In the genomic region with DNA sequence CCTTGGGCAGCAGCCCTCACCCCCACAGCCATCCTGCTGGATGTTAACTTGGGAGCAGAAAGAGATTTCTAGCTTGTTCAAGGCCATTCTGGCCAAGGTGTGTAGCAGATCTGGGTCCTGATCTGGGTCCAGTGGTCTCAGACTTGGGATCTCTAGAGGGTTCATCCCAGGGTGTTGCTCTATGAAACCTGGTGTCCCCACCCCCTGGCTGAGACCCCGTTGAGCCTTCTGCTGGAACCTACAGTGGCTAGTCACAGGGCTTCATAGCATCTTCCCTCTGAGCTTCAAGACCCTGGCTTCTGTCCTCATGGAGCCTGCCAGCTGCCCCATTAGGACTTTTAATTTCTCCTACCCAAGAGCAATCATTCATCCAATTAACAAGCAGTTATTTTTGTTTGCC, we compare ENCODE assay signal across 24 cellular contexts.
"Had no signal": no experiment of that assay in that cellular context is flagged by ENCODE, and none has a peak within 500 bp of the region (broad histone marks: within the 10 kb centered on the region; RNA-seq: fewer than 3 reads in every experiment).

No MANE protein-coding gene starts in this region.

- H3K4me1 ChIP-seq: parathyroid adenoma, psoas muscle, right lobe of liver, stomach, thyroid gland, upper lobe of left lung, vagina had no signal

- H3K36me3 ChIP-seq: neural progenitor cell, ovary, right lobe of liver, sigmoid colon, stomach, thoracic aorta, thyroid gland, tibial nerve, upper lobe of left lung, vagina had no signal

- H3K9me3 ChIP-seq: ovary, psoas muscle, right lobe of liver, sigmoid colon, stomach, thoracic aorta, thyroid gland, tibial nerve, upper lobe of left lung, vagina had no signal

- ATAC-seq: right cardiac atrium; right lobe of liver; stimulated activated effector memory CD8-positive, alpha-beta T cell treated with anti-CD3 and anti-CD28 coated beads, Interleukin-12 subunit alpha, Interleukin-12 subunit beta, amount 100 ng/mL, for 72 hours; stimulated activated naive B cell treated with anti-CD40 and anti-IgM and Interleukin-4, amounts not matched to agents 10 μg/mL and 1 μg/mL and 100 μg/mL, for 72 hours had no signal

- DNase-seq: occipital lobe; ovary; posterior cingulate gyrus; psoas muscle; right cardiac atrium; sigmoid colon; small intestine; stimulated activated CD4-positive, alpha-beta T cell treated with anti-CD3 and anti-CD28 coated beads, Interleukin-15, amount 100 ng/mL, for 24 hours; stimulated activated CD4-positive, alpha-beta T cell treated with anti-CD3 and anti-CD28 coated beads, Interleukin-2, amount 100 ng/mL, for 24 hours; stimulated activated CD4-positive, alpha-beta T cell treated with anti-CD3 and anti-CD28 coated beads, Interleukin-2, amount 100 ng/mL, for 48 hours; stimulated activated CD4-positive, alpha-beta T cell treated with anti-CD3 and anti-CD28 coated beads, Interleukin-4, amount 100 ng/mL, for 24 hours; stimulated activated naive B cell treated with anti-CD40 and anti-IgM and Interleukin-4, amounts not matched to agents 10 μg/mL and 1 μg/mL and 100 μg/mL, for 72 hours; stimulated activated naive CD4-positive, alpha-beta T cell treated with Interleukin-2 at 50 U/mL for 16 hours; stomach; trophoblast cell had no signal

- H3K27ac ChIP-seq: neural progenitor cell, ovary, parathyroid adenoma, psoas muscle, right lobe of liver, sigmoid colon, stomach, thoracic aorta, thyroid gland, tibial nerve, upper lobe of left lung, vagina had no signal

- H3K27me3 ChIP-seq: neural progenitor cell, ovary, right lobe of liver, sigmoid colon, stomach, thyroid gland, tibial nerve, upper lobe of left lung, vagina had no signal

- H3K4me3 ChIP-seq: neural progenitor cell, ovary, psoas muscle, right lobe of liver, sigmoid colon, stomach, thoracic aorta, thyroid gland, tibial nerve, upper lobe of left lung, vagina had no signal
